In genomic region chrX:420496-421223, GRCh38 we compare ENCODE assay signal across 25 cellular contexts.
"Had no signal": no experiment of that assay in that cellular context is flagged by ENCODE, and none has a peak within 500 bp of the region (broad histone marks: within the 10 kb centered on the region; RNA-seq: fewer than 3 reads in every experiment).

No MANE protein-coding gene starts in this region.

- H3K9me3 Mint-ChIP-seq: mesothelial cell of epicardium; natural killer cell treated with Interleukin-12 subunit alpha and Interleukin-12 subunit beta and Interleukin-15 and Interleukin-18, amount 100 ng/mL, for 72 hours had no signal

- H3K4me3 Mint-ChIP-seq: immature natural killer cell; mesothelial cell of epicardium; naive thymus-derived CD4-positive, alpha-beta T cell; natural killer cell treated with Interleukin-12 subunit alpha and Interleukin-12 subunit beta and Interleukin-15 and Interleukin-18, amount 100 ng/mL, for 72 hours; stimulated activated naive B cell treated with anti-CD40 and anti-IgM and Interleukin-4, amounts not matched to agents 10 μg/mL and 1 μg/mL and 100 μg/mL, for 72 hours had no signal

- DNase-seq: hypothalamus; immature natural killer cell; left ventricle myocardium superior; mesendoderm; naive thymus-derived CD4-positive, alpha-beta T cell; ovary; stimulated activated CD4-positive, alpha-beta T cell treated with anti-CD3 and anti-CD28 coated beads, Interleukin-12 subunit alpha, Interleukin-12 subunit beta, amount 100 ng/mL, for 4 hours; stimulated activated CD4-positive, alpha-beta T cell treated with anti-CD3 and anti-CD28 coated beads, Interleukin-15, amount 100 ng/mL, for 24 hours; stimulated activated CD4-positive, alpha-beta T cell treated with anti-CD3 and anti-CD28 coated beads, Interleukin-2, amount 100 ng/mL, for 24 hours; stimulated activated CD4-positive, alpha-beta T cell treated with anti-CD3 and anti-CD28 coated beads, Interleukin-4, amount 100 ng/mL, for 1 hour; stimulated activated naive B cell treated with anti-CD40 and anti-IgM and Interleukin-4, amounts not matched to agents 10 μg/mL and 1 μg/mL and 100 μg/mL, for 72 hours; stimulated activated naive CD8-positive, alpha-beta T cell treated with anti-CD3 and anti-CD28 coated beads, Interleukin-15, Interleukin-2, amounts not matched to agents 100 U/mL and 50 U/mL, for 24 hours; stomach; testis; thyroid gland; transverse colon; upper lobe of left lung had no signal

- H3K4me1 Mint-ChIP-seq: immature natural killer cell, mesothelial cell of epicardium had no signal

- H3K9me3 ChIP-seq: ovary, right atrium auricular region, right lobe of liver, testis, thyroid gland, transverse colon, upper lobe of left lung, vagina had no signal

- ATAC-seq: left ventricle myocardium superior; naive thymus-derived CD4-positive, alpha-beta T cell; natural killer cell treated with Interleukin-12 subunit alpha and Interleukin-12 subunit beta and Interleukin-15 and Interleukin-18, amount 100 ng/mL, for 72 hours; right lobe of liver; stimulated activated naive B cell treated with anti-CD40 and anti-IgM and Interleukin-4, amounts not matched to agents 10 μg/mL and 1 μg/mL and 100 μg/mL, for 72 hours; stimulated activated naive CD8-positive, alpha-beta T cell treated with anti-CD3 and anti-CD28 coated beads, Interleukin-15, Interleukin-2, amounts not matched to agents 100 U/mL and 50 U/mL, for 24 hours had no signal

- H3K36me3 Mint-ChIP-seq: immature natural killer cell; mesothelial cell of epicardium; natural killer cell treated with Interleukin-12 subunit alpha and Interleukin-12 subunit beta and Interleukin-15 and Interleukin-18, amount 100 ng/mL, for 72 hours had no signal

- H3K36me3 ChIP-seq: ovary, right atrium auricular region, right lobe of liver, stomach, thyroid gland, transverse colon, upper lobe of left lung, vagina had no signal

- H3K27ac Mint-ChIP-seq: immature natural killer cell; mesothelial cell of epicardium; naive thymus-derived CD4-positive, alpha-beta T cell; natural killer cell treated with Interleukin-12 subunit alpha and Interleukin-12 subunit beta and Interleukin-15 and Interleukin-18, amount 100 ng/mL, for 72 hours; progenitor cell of endocrine pancreas; stimulated activated naive B cell treated with anti-CD40 and anti-IgM and Interleukin-4, amounts not matched to agents 10 μg/mL and 1 μg/mL and 100 μg/mL, for 72 hours had no signal

- H3K27me3 ChIP-seq: ovary, right atrium auricular region, right lobe of liver, testis, thyroid gland, transverse colon, upper lobe of left lung, vagina had no signal

- H3K27me3 Mint-ChIP-seq: progenitor cell of endocrine pancreas had no signal

- H3K4me1 ChIP-seq: right atrium auricular region, right lobe of liver, stomach, testis, thyroid gland, transverse colon, upper lobe of left lung, vagina had no signal

- H3K4me3 ChIP-seq: lung, ovary, right atrium auricular region, right lobe of liver, skin epidermis, stomach, testis, thyroid gland, transverse colon, upper lobe of left lung, vagina had no signal

- H3K27ac ChIP-seq: ovary, right atrium auricular region, right lobe of liver, skin epidermis, stomach, testis, thyroid gland, transverse colon, upper lobe of left lung, vagina had no signal
